In genomic region chr22:48485144-48486135, GRCh38 we compare ENCODE assay signal across 1 cellular context.
TF ChIP-seq lines count a peak whose summit lies in the region.

No MANE protein-coding gene starts in this region.

TF ChIP-seq in H1, 55 proteins besides CTCF, POLR2A, EP300 and RAD21:
- TF ChIP-seq SP4 (IDR thresholded peaks at IDR 0.05; ENCODE audit: low read length) (no peak), E2F6 (IDR thresholded peaks at IDR 0.05) (no peak), SIRT6 (IDR thresholded peaks at IDR 0.05; ENCODE audit: low read length) (no peak), CEBPB (IDR thresholded peaks at IDR 0.05; ENCODE audit: low read depth, low read length) (no peak), USF2 (IDR thresholded peaks at IDR 0.05; ENCODE audit: low read length) (no peak), YY1 (IDR thresholded peaks at IDR 0.05; ENCODE audit: low read depth, low read length) (no peak), SIN3A (conservative IDR thresholded peaks at IDR 0.05 in 1 of 2, IDR thresholded peaks at IDR 0.05 in 1 of 2; ENCODE audit: low read depth in 1 of 2, low read length in 2 of 2) (no peak), KDM4A (IDR thresholded peaks at IDR 0.05; ENCODE audit: low read depth, low read length, severe bottlenecking) (no peak), CBX8 (IDR thresholded peaks at IDR 0.05; ENCODE audit: borderline replicate concordance, low read depth, low read length) (no peak), CTBP2 (IDR thresholded peaks at IDR 0.05; ENCODE audit: borderline replicate concordance, insufficient read depth, insufficient read length, low read length) (no peak), SRF (IDR thresholded peaks at IDR 0.05; ENCODE audit: low read depth, low read length) (no peak), SP1 (IDR thresholded peaks at IDR 0.05; ENCODE audit: low read depth, low read length) (no peak), HDAC6 (IDR thresholded peaks at IDR 0.05; ENCODE audit: low read depth, low read length) (no peak), GTF2F1 (IDR thresholded peaks at IDR 0.05; ENCODE audit: borderline replicate concordance, low read depth, low read length) (no peak), FOSL1 (IDR thresholded peaks at IDR 0.05; ENCODE audit: insufficient read depth, low read depth, low read length) (no peak), JUN (IDR thresholded peaks at IDR 0.05; ENCODE audit: low read depth, low read length) (no peak)
